12 cellular contexts compared by ENCODE assay signal in the genomic region with DNA sequence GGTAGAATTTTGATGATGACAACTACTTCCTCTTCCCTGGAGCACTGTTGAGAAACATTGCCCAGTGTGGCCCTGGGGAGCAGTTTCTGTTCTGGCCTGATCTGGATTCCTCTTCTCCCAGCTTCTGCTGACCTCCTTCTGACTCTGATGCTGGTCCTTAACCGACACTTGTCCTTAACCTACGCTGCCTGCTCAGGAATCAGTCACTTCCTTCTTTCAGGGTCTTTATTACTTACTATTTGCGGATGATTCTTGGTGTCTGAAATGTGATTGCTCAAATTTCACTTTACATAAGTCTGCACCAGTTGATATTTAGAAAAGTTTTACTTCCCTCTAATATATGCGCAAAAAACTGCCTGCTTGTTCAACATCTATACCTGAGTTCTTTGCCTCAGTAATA.
DNase-seq lines count a peak whose midpoint lies in the region; ATAC-seq, FAIRE-seq and TF ChIP-seq lines count a peak whose summit lies in the region.
"Had no signal": no experiment of that assay in that cellular context is flagged by ENCODE, and none has a peak within 500 bp of the region (broad histone marks: within the 10 kb centered on the region; RNA-seq: fewer than 3 reads in every experiment).

No MANE protein-coding gene starts in this region.

- intact Hi-C loops in tibial artery (cut with DNase I; ENCODE audit: low total_unique reads) = no loop called here

- no peaks in the 10 kb centered on the region for H3K36me3 ChIP-seq in tibial artery

- DNase-seq in GM18507 (ENCODE audit: extremely low spot score, insufficient read length, low read depth) = peak; percentile 7
- peak; percentile 91 to 92 for DNase-seq in Kasumi-1 (lab: John Stamatoyannopoulos, UW)
- DNase-seq in germinal center (ENCODE audit: low spot score) = peak; percentile 33
- DNase-seq in tibial artery = peak; percentile 64 to 71
- DNase-seq in type B pancreatic cell (ENCODE audit: extremely low spot score, unreplicated experiment) = no peak
- DNase-seq in HuH-7 (ENCODE audit: low spot score) = no peak
- DNase-seq: activated CD8-positive, alpha-beta memory T cell treated with anti-CD3 and anti-CD28 coated beads, Interleukin-2, amount 50 U/mL, for 48 hours; mesendoderm; NCI-H187 treated with DMSO at 0.1 percent for 48 hours; stimulated activated naive CD8-positive, alpha-beta T cell treated with anti-CD3 and anti-CD28 coated beads, Interleukin-15, Interleukin-2, amounts not matched to agents 100 U/mL and 50 U/mL, for 24 hours had no signal

- H3K4me3 Mint-ChIP-seq in type B pancreatic cell = no peak overlapping the region

- H3K9me3 ChIP-seq in tibial artery = no peaks in the 10 kb centered on the region

- H3K36me3 Mint-ChIP-seq in type B pancreatic cell = no peaks in the 10 kb centered on the region

- H3K27me3 Mint-ChIP-seq in type B pancreatic cell = no peaks in the 10 kb centered on the region

- peaks cover 18% of the 10 kb centered on the region for H3K4me1 Mint-ChIP-seq in type B pancreatic cell (ENCODE audit: unreplicated experiment)

- no peak overlapping the region for H3K27ac Mint-ChIP-seq in type B pancreatic cell

- no peak overlapping the region for H3K27ac ChIP-seq in tibial artery

- no peak for ATAC-seq in GM18861 (IDR thresholded peaks at IDR 0.05; ENCODE audit: unreplicated experiment)
- ATAC-seq: stimulated activated naive CD8-positive, alpha-beta T cell treated with anti-CD3 and anti-CD28 coated beads, Interleukin-15, Interleukin-2, amounts not matched to agents 100 U/mL and 50 U/mL, for 24 hours had no signal

- no peak overlapping the region for H3K4me3 ChIP-seq in tibial artery

- TF ChIP-seq CTCF in tibial artery (IDR thresholded peaks at IDR 0.05) = no peak
- TF ChIP-seq CTCF in type B pancreatic cell (conservative IDR thresholded peaks at IDR 0.05) = no peak

- FAIRE-seq in GM18507 (lab: Jason Lieb, UNC) = peak; percentile 39
- FAIRE-seq: G401.6 had no signal

- no peaks in the 10 kb centered on the region for H3K27me3 ChIP-seq in tibial artery

- no peaks in the 10 kb centered on the region for H3K4me1 ChIP-seq in tibial artery

- H3K9me3 Mint-ChIP-seq in type B pancreatic cell = peaks cover 8% of the 10 kb centered on the region

Comparison
In these comparisons a context has a peak if more than half of its experiments do, and no peak if none do; other contexts are left out.
1. DNase-seq: peak in GM18507 (single experiment), Kasumi-1 (2 of 2), germinal center (single experiment) and tibial artery (2 of 2); none in type B pancreatic cell (single experiment) and HuH-7 (single experiment).